ENCODE assay signal across 2 cellular contexts in genomic region chr1:48235652-48236051, GRCh38.
TF ChIP-seq lines count a peak whose summit lies in the region.

No MANE protein-coding gene starts in this region.

TF ChIP-seq in H1, 55 proteins besides CTCF, POLR2A, EP300 and RAD21:
- TF ChIP-seq SUZ12 (IDR thresholded peaks at IDR 0.05; ENCODE audit: low read length) = no peak
- no peak for TF ChIP-seq CEBPB (IDR thresholded peaks at IDR 0.05; ENCODE audit: low read depth, low read length)
- TF ChIP-seq JUN (IDR thresholded peaks at IDR 0.05; ENCODE audit: low read depth, low read length) = no peak
- TF ChIP-seq FOSL1 (IDR thresholded peaks at IDR 0.05; ENCODE audit: insufficient read depth, low read depth, low read length) = no peak
- TF ChIP-seq CREB1 (IDR thresholded peaks at IDR 0.05) = no peak
- no peak for TF ChIP-seq RBBP5 (IDR thresholded peaks at IDR 0.05; ENCODE audit: borderline replicate concordance, low read depth, low read length)
- TF ChIP-seq BCL11A (IDR thresholded peaks at IDR 0.05; ENCODE audit: low read depth in 2 of 2, low read length in 2 of 2) = no peak
- TF ChIP-seq KDM1A (IDR thresholded peaks at IDR 0.05; ENCODE audit: borderline replicate concordance, low read length) = no peak
- TF ChIP-seq TAF1 (IDR thresholded peaks at IDR 0.05; ENCODE audit: low read depth, low read length) = no peak
- no peak for TF ChIP-seq USF2 (IDR thresholded peaks at IDR 0.05; ENCODE audit: low read length)
- no peak for TF ChIP-seq SP1 (IDR thresholded peaks at IDR 0.05; ENCODE audit: low read depth, low read length)
- TF ChIP-seq CBX8 (IDR thresholded peaks at IDR 0.05; ENCODE audit: borderline replicate concordance, low read depth, low read length) = no peak
- no peak for TF ChIP-seq HDAC2 (IDR thresholded peaks at IDR 0.05; ENCODE audit: borderline replicate concordance in 1 of 2, low read depth in 2 of 2, low read length in 2 of 2)
- TF ChIP-seq RXRA (IDR thresholded peaks at IDR 0.05; ENCODE audit: insufficient read depth, low read depth, low read length) = no peak
- no peak for TF ChIP-seq CBX5 (IDR thresholded peaks at IDR 0.05; ENCODE audit: low read depth, low read length)
- no peak for TF ChIP-seq SIX5 (IDR thresholded peaks at IDR 0.05; ENCODE audit: low read depth, low read length)
- no peak for TF ChIP-seq ZNF274 (IDR thresholded peaks at IDR 0.05; ENCODE audit: borderline replicate concordance, extremely low read depth, low read length)

TF ChIP-seq in GM23338, 12 proteins besides CTCF, POLR2A, EP300 and RAD21:
- TF ChIP-seq ETS1 (IDR thresholded peaks at IDR 0.05) = no peak
- TF ChIP-seq EZH2phosphoT487 (IDR thresholded peaks at IDR 0.05; ENCODE audit: unreplicated experiment) = no peak
- TF ChIP-seq ZNF331 (CRISPR knock-in tag; IDR thresholded peaks at IDR 0.05; ENCODE audit: low read depth) = no peak
- TF ChIP-seq REST (IDR thresholded peaks at IDR 0.05; ENCODE audit: unreplicated experiment) = no peak
- no peak for TF ChIP-seq ZNF114 (CRISPR knock-in tag; IDR thresholded peaks at IDR 0.05)
- no peak for TF ChIP-seq STAT1 (IDR thresholded peaks at IDR 0.05; ENCODE audit: unreplicated experiment)
- TF ChIP-seq CREB1 (CRISPR knock-in tag; IDR thresholded peaks at IDR 0.05; ENCODE audit: low read depth) = no peak
- no peak for TF ChIP-seq NANOG (IDR thresholded peaks at IDR 0.05; ENCODE audit: borderline replicate concordance)
- no peak for TF ChIP-seq POLR2AphosphoS5 (IDR thresholded peaks at IDR 0.05; ENCODE audit: low read depth)
- no peak for TF ChIP-seq JUNB (IDR thresholded peaks at IDR 0.05; ENCODE audit: unreplicated experiment)
- TF ChIP-seq ZNF462 (CRISPR knock-in tag; IDR thresholded peaks at IDR 0.05) = no peak
- TF ChIP-seq EZH2 (IDR thresholded peaks at IDR 0.05; ENCODE audit: low read depth, unreplicated experiment) = no peak
